In genomic region chr16:47553853-47554564, GRCh38 we compare ENCODE assay signal across 34 cellular contexts.
"Had no signal": no experiment of that assay in that cellular context is flagged by ENCODE, and none has a peak within 500 bp of the region (broad histone marks: within the 10 kb centered on the region; RNA-seq: fewer than 3 reads in every experiment).

No MANE protein-coding gene starts in this region.

- H3K9me3 ChIP-seq: MG63 had no signal

- H3K27me3 ChIP-seq: MG63 had no signal

- H3K36me3 ChIP-seq: MG63 had no signal

- H3K4me3 ChIP-seq: MG63 had no signal

- DNase-seq: Karpas-422, Kasumi-1, MG63, MM.1S, MV-4-11, NCI-H1048, NCI-H1092, NCI-H1092 treated with DMSO at 0.1 percent for 48 hours, NCI-H1105, NCI-H1105 treated with DMSO at 0.1 percent for 48 hours, NCI-H1417, NCI-H1417 treated with DMSO at 0.1 percent for 48 hours, NCI-H1436, NCI-H1436 treated with DMSO at 0.1 percent for 48 hours, NCI-H146, NCI-H1694, NCI-H1694 treated with DMSO at 0.1 percent for 48 hours, NCI-H187, NCI-H187 treated with DMSO at 0.1 percent for 48 hours, NCI-H1930, NCI-H2029, NCI-H2029 treated with DMSO at 0.1 percent for 48 hours, NCI-H2081, NCI-H2081 treated with DMSO at 0.1 percent for 48 hours, NCI-H2107, NCI-H2171, NCI-H2171 treated with DMSO at 0.1 percent for 48 hours, NCI-H2227 treated with DMSO at 0.1 percent for 48 hours, NCI-H226, NCI-H345, NCI-H446, NCI-H446 treated with DMSO at 0.1 percent for 48 hours, NCI-H510A, NCI-H510A treated with DMSO at 0.1 percent for 48 hours had no signal
